In genomic region chr6:113010590-113010989, GRCh38 we compare ENCODE assay signal across 18 cellular contexts.
DNase-seq lines count a peak whose midpoint lies in the region; ATAC-seq and TF ChIP-seq lines count a peak whose summit lies in the region.
"Had no signal": no experiment of that assay in that cellular context is flagged by ENCODE, and none has a peak within 500 bp of the region (broad histone marks: within the 10 kb centered on the region; RNA-seq: fewer than 3 reads in every experiment).

No MANE protein-coding gene starts in this region.

- no peaks in the 10 kb centered on the region for H3K36me3 ChIP-seq in SK-N-MC (ENCODE audit: insufficient read depth, low read length)
- H3K36me3 ChIP-seq: BLaER1 treated with 17β-estradiol and CSF1 and Interleukin-3, amounts not matched to agents 10 nM and 100 nM had no signal

- no peak overlapping the region for H3K4me3 ChIP-seq in SK-N-MC
- H3K4me3 ChIP-seq: BLaER1 treated with 17β-estradiol and CSF1 and Interleukin-3, amounts not matched to agents 10 nM and 100 nM; GM12878; GM23338 had no signal

- ATAC-seq in GM19397 (IDR thresholded peaks at IDR 0.05; ENCODE audit: unreplicated experiment) (no peak), HG02623 (IDR thresholded peaks at IDR 0.05; ENCODE audit: unreplicated experiment) (no peak)
- ATAC-seq: CD8-positive, alpha-beta T cell; GM12878; GM23338; HCT116 had no signal

- no peaks in the 10 kb centered on the region for H3K36me3 Mint-ChIP-seq in chondrocyte (ENCODE audit: low read depth)
- peaks cover 3% of the 10 kb centered on the region for H3K36me3 Mint-ChIP-seq in osteocyte (ENCODE audit: unreplicated experiment)
- no peaks in the 10 kb centered on the region for H3K36me3 Mint-ChIP-seq in T-helper 2 cell treated with Interferon-gamma antibody and Interleukin-4, amounts not matched to agents 5 μg/mL and 100 μg/mL, for 36 hours (ENCODE audit: low read depth)
- H3K36me3 Mint-ChIP-seq: CD8-positive, alpha-beta T cell had no signal

- H3K27me3 Mint-ChIP-seq in chondrocyte (ENCODE audit: low read depth): no peaks in the 10 kb centered on the region
- H3K27me3 Mint-ChIP-seq in osteocyte (ENCODE audit: unreplicated experiment): no peaks in the 10 kb centered on the region
- H3K27me3 Mint-ChIP-seq in T-helper 2 cell treated with Interferon-gamma antibody and Interleukin-4, amounts not matched to agents 5 μg/mL and 100 μg/mL, for 36 hours (ENCODE audit: low read depth): no peaks in the 10 kb centered on the region
- H3K27me3 Mint-ChIP-seq: B cell had no signal

- no peaks in the 10 kb centered on the region for H3K9me3 Mint-ChIP-seq in chondrocyte (ENCODE audit: low read depth)
- H3K9me3 Mint-ChIP-seq in osteocyte (ENCODE audit: unreplicated experiment): no peaks in the 10 kb centered on the region
- H3K9me3 Mint-ChIP-seq in T-helper 2 cell treated with Interferon-gamma antibody and Interleukin-4, amounts not matched to agents 5 μg/mL and 100 μg/mL, for 36 hours: no peaks in the 10 kb centered on the region
- H3K9me3 Mint-ChIP-seq: GM23338, HFFc6 had no signal

- H3K9ac ChIP-seq in SK-N-MC (ENCODE audit: insufficient read length): no peak overlapping the region
- H3K9ac ChIP-seq: BLaER1 treated with 17β-estradiol and CSF1 and Interleukin-3, amounts not matched to agents 10 nM and 100 nM had no signal

- peak overlapping the region; percentile 90 for H3K27ac ChIP-seq in SK-N-MC
- H3K27ac ChIP-seq: BLaER1 treated with 17β-estradiol and CSF1 and Interleukin-3, amounts not matched to agents 10 nM and 100 nM had no signal

- no peaks in the 10 kb centered on the region for H3K9me3 ChIP-seq in SK-N-MC (ENCODE audit: low read depth, low read length)
- H3K9me3 ChIP-seq: BLaER1 treated with 17β-estradiol and CSF1 and Interleukin-3, amounts not matched to agents 10 nM and 100 nM had no signal

- peak overlapping the region; percentile 84 for H3K27ac Mint-ChIP-seq in chondrocyte (ENCODE audit: unreplicated experiment)
- H3K27ac Mint-ChIP-seq in osteocyte (ENCODE audit: unreplicated experiment): peak overlapping the region; percentile 93
- no peak overlapping the region for H3K27ac Mint-ChIP-seq in T-helper 2 cell treated with Interferon-gamma antibody and Interleukin-4, amounts not matched to agents 5 μg/mL and 100 μg/mL, for 36 hours
- H3K27ac Mint-ChIP-seq: B cell; CD8-positive, alpha-beta T cell; GM23338 had no signal

- H3K4me1 Mint-ChIP-seq in chondrocyte (ENCODE audit: low read depth): peaks cover 78% of the 10 kb centered on the region
- peaks cover 76% of the 10 kb centered on the region for H3K4me1 Mint-ChIP-seq in osteocyte (ENCODE audit: unreplicated experiment)
- H3K4me1 Mint-ChIP-seq in T-helper 2 cell treated with Interferon-gamma antibody and Interleukin-4, amounts not matched to agents 5 μg/mL and 100 μg/mL, for 36 hours (ENCODE audit: low read depth): no peaks in the 10 kb centered on the region
- H3K4me1 Mint-ChIP-seq: B cell had no signal

- DNase-seq in SK-N-MC (ENCODE audit: low read depth, low spot score) (no peak), chondrocyte (ENCODE audit: low spot score) (no peak), osteocyte (ENCODE audit: extremely low spot score, unreplicated experiment) (no peak), AML-193 (lab: John Stamatoyannopoulos, UW) (no peak)
- DNase-seq in T-helper 2 cell treated with Interferon-gamma antibody and Interleukin-4, amounts not matched to agents 5 μg/mL and 100 μg/mL, for 36 hours (ENCODE audit: low spot score): no peak
- DNase-seq: 8988T; Calu3; CD8-positive, alpha-beta T cell; DND-41; EL; HFFc6 had no signal

- no peak for TF ChIP-seq CTCF in chondrocyte (IDR thresholded peaks at IDR 0.05)
- no peak for TF ChIP-seq CTCF in osteocyte (IDR thresholded peaks at IDR 0.05)

- H3K4me3 Mint-ChIP-seq in chondrocyte (ENCODE audit: unreplicated experiment) (no peak overlapping the region), osteocyte (ENCODE audit: unreplicated experiment) (peak overlapping the region; percentile 32)
- no peak overlapping the region for H3K4me3 Mint-ChIP-seq in T-helper 2 cell treated with Interferon-gamma antibody and Interleukin-4, amounts not matched to agents 5 μg/mL and 100 μg/mL, for 36 hours
- H3K4me3 Mint-ChIP-seq: B cell; CD8-positive, alpha-beta T cell; GM23338; HFFc6 had no signal
